ENCODE assay signal across 19 cellular contexts in the genomic region with DNA sequence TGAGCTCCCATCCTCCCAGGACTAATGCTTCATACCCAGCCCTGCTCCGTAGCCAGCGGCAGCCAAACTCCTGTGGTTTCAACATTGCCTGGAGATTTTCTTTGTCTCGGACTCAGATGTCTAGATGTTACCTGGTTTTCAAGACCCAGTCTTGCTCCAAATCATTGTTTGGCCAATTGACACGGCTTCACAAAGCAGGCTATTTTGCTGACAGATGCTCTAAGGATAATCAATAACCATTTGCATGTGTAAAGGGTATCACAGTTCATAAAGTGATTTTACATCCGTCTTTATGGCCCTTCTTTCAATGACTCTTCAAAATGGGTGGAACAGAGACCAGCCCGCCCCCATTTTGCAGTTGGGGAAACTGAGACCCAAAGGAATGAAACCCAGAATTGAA.
DNase-seq lines count a peak whose midpoint lies in the region; ATAC-seq and TF ChIP-seq lines count a peak whose summit lies in the region.
"Had no signal": no experiment of that assay in that cellular context is flagged by ENCODE, and none has a peak within 500 bp of the region (broad histone marks: within the 10 kb centered on the region; RNA-seq: fewer than 3 reads in every experiment).

No MANE protein-coding gene starts in this region.

- no peaks in the 10 kb centered on the region for H3K79me2 ChIP-seq in GM23338 (replicated peaks; ENCODE audit: insufficient read depth)

- H2AFZ ChIP-seq in GM23338 (peak overlapping the region; percentile 47; the same call in 1 of the 2 replicates), neuronal stem cell (ENCODE audit: low read length) (no peak overlapping the region)
- H2AFZ ChIP-seq: GM23248 had no signal

- no peak overlapping the region for H3K14ac ChIP-seq in neuronal stem cell (ENCODE audit: low read length)

- TF ChIP-seq CTCF in GM23338 (conservative IDR thresholded peaks at IDR 0.05; ENCODE audit: low read depth in 2 of 2) (no peak), glutamatergic neuron (IDR thresholded peaks at IDR 0.05; ENCODE audit: partially characterized antibody, unreplicated experiment) (no peak)

- DNase-seq in NCI-H2107 treated with DMSO at 0.1 percent for 48 hours (lab: John Stamatoyannopoulos, UW; ENCODE audit: unreplicated experiment) (peak; percentile 4), NCI-H2107 (lab: John Stamatoyannopoulos, UW) (no peak), GM23338 (ENCODE audit: low spot score) (no peak), glutamatergic neuron (no peak), neuronal stem cell (ENCODE audit: low spot score) (no peak), NCI-H748 (lab: John Stamatoyannopoulos, UW; ENCODE audit: unreplicated experiment) (no peak), NCI-H82 (lab: John Stamatoyannopoulos, UW) (no peak)
- no peak for DNase-seq in activated T-cell treated with anti-CD3 and anti-CD28 coated beads, Interleukin-2, amount 50 U/mL, for 4 hours
- DNase-seq: C1 segment of cervical spinal cord; Calu3; CD4-positive, alpha-beta memory T cell; COR-L47; DMS53; GF-D8; GM23248; H9 had no signal

- H2AK5ac ChIP-seq in neuronal stem cell (ENCODE audit: low read depth, low read length): no peak overlapping the region

- H3K36me3 Mint-ChIP-seq in GM23338 (ENCODE audit: low read depth): no peaks in the 10 kb centered on the region
- no peaks in the 10 kb centered on the region for H3K36me3 Mint-ChIP-seq in glutamatergic neuron (ENCODE audit: unreplicated experiment)
- H3K36me3 Mint-ChIP-seq in activated T-cell treated with anti-CD3 and anti-CD28 coated beads, Interleukin-2, amount 50 U/mL, for 4 hours (ENCODE audit: insufficient read depth): no peaks in the 10 kb centered on the region
- H3K36me3 Mint-ChIP-seq: CD4-positive, alpha-beta memory T cell had no signal

- H3K27me3 Mint-ChIP-seq in GM23338 (ENCODE audit: insufficient read depth, low read depth, poor library complexity) (peaks cover 2% of the 10 kb centered on the region), glutamatergic neuron (ENCODE audit: unreplicated experiment) (peaks cover 3% of the 10 kb centered on the region)
- H3K27me3 Mint-ChIP-seq in activated T-cell treated with anti-CD3 and anti-CD28 coated beads, Interleukin-2, amount 50 U/mL, for 4 hours (ENCODE audit: low read depth): peaks cover 4% of the 10 kb centered on the region

- H2BK120ac ChIP-seq in neuronal stem cell (ENCODE audit: low read depth, low read length): no peak overlapping the region

- H3K9me2 ChIP-seq in GM23338 (ENCODE audit: insufficient read depth): peaks cover 8% of the 10 kb centered on the region

- H3K9me3 ChIP-seq in neuronal stem cell (replicated peaks in 1 of 2; ENCODE audit: control insufficient read depth in 2 of 2, insufficient read depth in 1 of 2, low read depth in 1 of 2, low read length in 2 of 2): no peaks in the 10 kb centered on the region

- no peak overlapping the region for H3K4me2 ChIP-seq in GM23338
- H3K4me2 ChIP-seq in neuronal stem cell (ENCODE audit: insufficient read depth, low read length, poor library complexity, severe bottlenecking): no peak overlapping the region

- no CpG with 5 or more reads among the region's 6 CpGs for WGBS in neuronal stem cell (ENCODE audit: extremely low coverage in 2 of 2, insufficient read length in 2 of 2, insufficient replicate concordance in 1 of 2), 2 donors

- H4K20me1 ChIP-seq in GM23338 (replicated peaks; ENCODE audit: insufficient read depth): no peaks in the 10 kb centered on the region

- H2BK12ac ChIP-seq in neuronal stem cell (ENCODE audit: low read length): no peak overlapping the region

- no peak overlapping the region for H2BK15ac ChIP-seq in neuronal stem cell (ENCODE audit: low read length)

- no peak overlapping the region for H2BK5ac ChIP-seq in neuronal stem cell (ENCODE audit: low read length)

- H3K4me1 Mint-ChIP-seq in GM23338: peaks cover 15% of the 10 kb centered on the region
- peaks cover 16% of the 10 kb centered on the region for H3K4me1 Mint-ChIP-seq in glutamatergic neuron (ENCODE audit: low read depth, unreplicated experiment)
- no peaks in the 10 kb centered on the region for H3K4me1 Mint-ChIP-seq in activated T-cell treated with anti-CD3 and anti-CD28 coated beads, Interleukin-2, amount 50 U/mL, for 4 hours (ENCODE audit: low read depth)
- H3K4me1 Mint-ChIP-seq: B cell; CD4-positive, alpha-beta memory T cell had no signal

- H3K27ac ChIP-seq in GM23338 (ENCODE audit: low read depth) (no peak overlapping the region), neuronal stem cell (replicated peaks; ENCODE audit: low read length) (no peak overlapping the region)
- H3K27ac ChIP-seq: 22Rv1, GM23248 had no signal

- no peak for ATAC-seq in GM23338
- ATAC-seq in activated T-cell treated with anti-CD3 and anti-CD28 coated beads, Interleukin-2, amount 50 U/mL, for 4 hours: no peak
- ATAC-seq: HCT116 had no signal

- H3K79me1 ChIP-seq in neuronal stem cell (ENCODE audit: low read depth, low read length): no peaks in the 10 kb centered on the region

- H3K36me3 ChIP-seq in GM23338 (ENCODE audit: insufficient read depth) (no peaks in the 10 kb centered on the region), neuronal stem cell (replicated peaks in 1 of 2; ENCODE audit: control insufficient read depth in 2 of 2, insufficient read depth in 2 of 2, low read length in 2 of 2) (no peaks in the 10 kb centered on the region)

- no peaks in the 10 kb centered on the region for H3F3A ChIP-seq in GM23338 (replicated peaks; ENCODE audit: low read depth)

- H3K4me3 ChIP-seq in GM23338 (no peak overlapping the region), neuronal stem cell (ENCODE audit: low read length in 2 of 2) (no peak overlapping the region)
- H3K4me3 ChIP-seq: GM23248 had no signal

- H3K27ac Mint-ChIP-seq in GM23338 (no peak overlapping the region), glutamatergic neuron (ENCODE audit: unreplicated experiment) (peak overlapping the region; percentile 87)
- H3K27ac Mint-ChIP-seq: B cell; CD4-positive, alpha-beta memory T cell; H9 had no signal

- H3K9me3 Mint-ChIP-seq in GM23338 (no peaks in the 10 kb centered on the region), glutamatergic neuron (ENCODE audit: unreplicated experiment) (peaks cover 2% of the 10 kb centered on the region)
- no peaks in the 10 kb centered on the region for H3K9me3 Mint-ChIP-seq in activated T-cell treated with anti-CD3 and anti-CD28 coated beads, Interleukin-2, amount 50 U/mL, for 4 hours
- H3K9me3 Mint-ChIP-seq: H9 had no signal

- H3K27me3 ChIP-seq in GM23338 (ENCODE audit: insufficient read depth) (no peaks in the 10 kb centered on the region), neuronal stem cell (ENCODE audit: control insufficient read depth in 3 of 3, insufficient read depth in 3 of 3, low read depth in 1 of 3, low read length in 3 of 3) (peaks cover 0 to 2% (median 0%) of the 10 kb centered on the region in 3 experiments)

- H4K91ac ChIP-seq in neuronal stem cell (ENCODE audit: low read depth, low read length, poor library complexity): no peak overlapping the region

- no peak overlapping the region for H3K23ac ChIP-seq in neuronal stem cell (ENCODE audit: low read depth, low read length, poor library complexity)

- no peak overlapping the region for H4K8ac ChIP-seq in neuronal stem cell (ENCODE audit: low read depth, low read length)

- no peak overlapping the region for H3K4ac ChIP-seq in neuronal stem cell (ENCODE audit: low read length)

- no peak overlapping the region for H3K9ac ChIP-seq in neuronal stem cell (ENCODE audit: low read depth, low read length, poor library complexity)
- H3K9ac ChIP-seq: GM23248 had no signal

- H3K4me1 ChIP-seq in GM23338 (ENCODE audit: insufficient read depth) (no peaks in the 10 kb centered on the region), neuronal stem cell (ENCODE audit: control insufficient read depth in 2 of 2, insufficient read depth in 1 of 2, low read depth in 1 of 2, low read length in 2 of 2) (no peaks in the 10 kb centered on the region)

- H3K18ac ChIP-seq in neuronal stem cell (ENCODE audit: low read length): peak overlapping the region; percentile 68

- H3K4me3 Mint-ChIP-seq in GM23338 (no peak overlapping the region), glutamatergic neuron (ENCODE audit: unreplicated experiment) (peak overlapping the region; percentile 69)
- no peak overlapping the region for H3K4me3 Mint-ChIP-seq in activated T-cell treated with anti-CD3 and anti-CD28 coated beads, Interleukin-2, amount 50 U/mL, for 4 hours
- H3K4me3 Mint-ChIP-seq: B cell; CD4-positive, alpha-beta memory T cell; H9 had no signal

TF ChIP-seq in GM23338, 12 proteins besides CTCF, POLR2A, EP300 and RAD21 (continues in another document):
- TF ChIP-seq, protein P1, sequence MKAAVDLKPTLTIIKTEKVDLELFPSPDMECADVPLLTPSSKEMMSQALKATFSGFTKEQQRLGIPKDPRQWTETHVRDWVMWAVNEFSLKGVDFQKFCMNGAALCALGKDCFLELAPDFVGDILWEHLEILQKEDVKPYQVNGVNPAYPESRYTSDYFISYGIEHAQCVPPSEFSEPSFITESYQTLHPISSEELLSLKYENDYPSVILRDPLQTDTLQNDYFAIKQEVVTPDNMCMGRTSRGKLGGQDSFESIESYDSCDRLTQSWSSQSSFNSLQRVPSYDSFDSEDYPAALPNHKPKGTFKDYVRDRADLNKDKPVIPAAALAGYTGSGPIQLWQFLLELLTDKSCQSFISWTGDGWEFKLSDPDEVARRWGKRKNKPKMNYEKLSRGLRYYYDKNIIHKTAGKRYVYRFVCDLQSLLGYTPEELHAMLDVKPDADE (IDR thresholded peaks at IDR 0.05): no peak
- TF ChIP-seq, protein P2, sequence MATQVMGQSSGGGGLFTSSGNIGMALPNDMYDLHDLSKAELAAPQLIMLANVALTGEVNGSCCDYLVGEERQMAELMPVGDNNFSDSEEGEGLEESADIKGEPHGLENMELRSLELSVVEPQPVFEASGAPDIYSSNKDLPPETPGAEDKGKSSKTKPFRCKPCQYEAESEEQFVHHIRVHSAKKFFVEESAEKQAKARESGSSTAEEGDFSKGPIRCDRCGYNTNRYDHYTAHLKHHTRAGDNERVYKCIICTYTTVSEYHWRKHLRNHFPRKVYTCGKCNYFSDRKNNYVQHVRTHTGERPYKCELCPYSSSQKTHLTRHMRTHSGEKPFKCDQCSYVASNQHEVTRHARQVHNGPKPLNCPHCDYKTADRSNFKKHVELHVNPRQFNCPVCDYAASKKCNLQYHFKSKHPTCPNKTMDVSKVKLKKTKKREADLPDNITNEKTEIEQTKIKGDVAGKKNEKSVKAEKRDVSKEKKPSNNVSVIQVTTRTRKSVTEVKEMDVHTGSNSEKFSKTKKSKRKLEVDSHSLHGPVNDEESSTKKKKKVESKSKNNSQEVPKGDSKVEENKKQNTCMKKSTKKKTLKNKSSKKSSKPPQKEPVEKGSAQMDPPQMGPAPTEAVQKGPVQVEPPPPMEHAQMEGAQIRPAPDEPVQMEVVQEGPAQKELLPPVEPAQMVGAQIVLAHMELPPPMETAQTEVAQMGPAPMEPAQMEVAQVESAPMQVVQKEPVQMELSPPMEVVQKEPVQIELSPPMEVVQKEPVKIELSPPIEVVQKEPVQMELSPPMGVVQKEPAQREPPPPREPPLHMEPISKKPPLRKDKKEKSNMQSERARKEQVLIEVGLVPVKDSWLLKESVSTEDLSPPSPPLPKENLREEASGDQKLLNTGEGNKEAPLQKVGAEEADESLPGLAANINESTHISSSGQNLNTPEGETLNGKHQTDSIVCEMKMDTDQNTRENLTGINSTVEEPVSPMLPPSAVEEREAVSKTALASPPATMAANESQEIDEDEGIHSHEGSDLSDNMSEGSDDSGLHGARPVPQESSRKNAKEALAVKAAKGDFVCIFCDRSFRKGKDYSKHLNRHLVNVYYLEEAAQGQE (IDR thresholded peaks at IDR 0.05; ENCODE audit: unreplicated experiment): no peak
